Comparison of ENCODE assay signal across 16 cellular contexts in genomic region chr7:119936876-119937275, GRCh38.
DNase-seq lines count a peak whose midpoint lies in the region; ATAC-seq and TF ChIP-seq lines count a peak whose summit lies in the region.
"Had no signal": no experiment of that assay in that cellular context is flagged by ENCODE, and none has a peak within 500 bp of the region (broad histone marks: within the 10 kb centered on the region; RNA-seq: fewer than 3 reads in every experiment).

No MANE protein-coding gene starts in this region.

- H3K9me3 ChIP-seq in adipocyte (ENCODE audit: control insufficient read depth, low read length) (no peaks in the 10 kb centered on the region), MM.1S (replicated peaks; ENCODE audit: insufficient read depth, low read length) (no peaks in the 10 kb centered on the region)
- H3K9me3 ChIP-seq: BE2C; BLaER1 treated with 17β-estradiol and CSF1 and Interleukin-3, amounts not matched to agents 10 nM and 100 nM had no signal

- no peak overlapping the region for H3K4me2 ChIP-seq in MM.1S (ENCODE audit: low read depth, low read length)
- H3K4me2 ChIP-seq: BLaER1 treated with 17β-estradiol and CSF1 and Interleukin-3, amounts not matched to agents 10 nM and 100 nM had no signal

- no peaks in the 10 kb centered on the region for H3K9me2 ChIP-seq in MM.1S (replicated peaks; ENCODE audit: insufficient read depth, low read length)

- H3K4me1 ChIP-seq in adipocyte (ENCODE audit: control insufficient read depth, insufficient read depth, low read length) = peaks cover 10% of the 10 kb centered on the region
- H3K4me1 ChIP-seq in MM.1S (ENCODE audit: low read length) = 0 out of 2 replicates have a peak, but pooled peaks cover 5% of the 10 kb centered on the region
- H3K4me1 ChIP-seq: BE2C; BLaER1 treated with 17β-estradiol and CSF1 and Interleukin-3, amounts not matched to agents 10 nM and 100 nM had no signal

- H2AFZ ChIP-seq in MM.1S (ENCODE audit: low read length) = no peak overlapping the region

- TF ChIP-seq CTCF in fibroblast of the aortic adventitia (IDR thresholded peaks at IDR 0.05; ENCODE audit: insufficient read depth, low read length) = no peak
- TF ChIP-seq CTCF in MM.1S (IDR thresholded peaks at IDR 0.05; ENCODE audit: low read length) = no peak

- H3K9ac ChIP-seq in adipocyte (ENCODE audit: low read length) (no peak overlapping the region), MM.1S (ENCODE audit: low read length) (no peak overlapping the region)
- H3K9ac ChIP-seq: BLaER1 treated with 17β-estradiol and CSF1 and Interleukin-3, amounts not matched to agents 10 nM and 100 nM had no signal

- H3K4me3 ChIP-seq in adipocyte (ENCODE audit: low read length) = no peak overlapping the region
- H3K4me3 ChIP-seq in fibroblast of the aortic adventitia (ENCODE audit: low read depth, low read length) = no peak overlapping the region
- no peak overlapping the region for H3K4me3 ChIP-seq in MM.1S (ENCODE audit: low read length)
- H3K4me3 ChIP-seq: BLaER1 treated with 17β-estradiol and CSF1 and Interleukin-3, amounts not matched to agents 10 nM and 100 nM had no signal

- no peaks in the 10 kb centered on the region for H4K20me1 ChIP-seq in MM.1S (ENCODE audit: insufficient read depth, low read length)
- H4K20me1 ChIP-seq: BLaER1 treated with 17β-estradiol and CSF1 and Interleukin-3, amounts not matched to agents 10 nM and 100 nM had no signal

- H3F3A ChIP-seq in MM.1S (ENCODE audit: insufficient read depth, low read length) = no peaks in the 10 kb centered on the region

- H3K36me3 ChIP-seq in adipocyte (ENCODE audit: control insufficient read depth, insufficient read depth, low read length, severe bottlenecking) (no peaks in the 10 kb centered on the region), MM.1S (replicated peaks; ENCODE audit: insufficient read depth, low read length) (no peaks in the 10 kb centered on the region)
- H3K36me3 ChIP-seq: BE2C; BLaER1 treated with 17β-estradiol and CSF1 and Interleukin-3, amounts not matched to agents 10 nM and 100 nM had no signal

- H3K27ac ChIP-seq in MM.1S (ENCODE audit: low read length) = no peak overlapping the region
- H3K27ac ChIP-seq: BLaER1 treated with 17β-estradiol and CSF1 and Interleukin-3, amounts not matched to agents 10 nM and 100 nM had no signal

- DNase-seq in GM03348 (ENCODE audit: low spot score) (peak; percentile 7), adipocyte (ENCODE audit: low read depth) (peak; percentile 29), fibroblast of the aortic adventitia (ENCODE audit: low read depth) (peak; percentile 54), superior temporal gyrus (ENCODE audit: extremely low spot score) (no peak), MM.1S (no peak)
- DNase-seq: AML-193; BE2C; CD4-positive, alpha-beta T cell; CD8-positive, alpha-beta memory T cell; DMS53; DMS79 treated with DMSO at 0.1 percent for 48 hours; GF-D8; H7; HCEC 1CT had no signal

- ATAC-seq in HG02884 (IDR thresholded peaks at IDR 0.05; ENCODE audit: unreplicated experiment) = no peak

- no peaks in the 10 kb centered on the region for H3K27me3 ChIP-seq in adipocyte (replicated peaks; ENCODE audit: control insufficient read depth, insufficient read depth, low read length)
- no peaks in the 10 kb centered on the region for H3K27me3 ChIP-seq in MM.1S (replicated peaks; ENCODE audit: insufficient read depth, low read length)
- H3K27me3 ChIP-seq: BE2C; BLaER1 treated with 17β-estradiol and CSF1 and Interleukin-3, amounts not matched to agents 10 nM and 100 nM had no signal

- no peaks in the 10 kb centered on the region for H3K79me2 ChIP-seq in MM.1S (ENCODE audit: low read length)

Comparison
In these comparisons a context has a peak if more than half of its experiments do, and no peak if none do; other contexts are left out.
1. DNase-seq: peak in GM03348 (single experiment), adipocyte (single experiment) and fibroblast of the aortic adventitia (single experiment); none in superior temporal gyrus (single experiment) and MM.1S (single experiment).